ENCODE assay signal across 8 cellular contexts in the genomic region with DNA sequence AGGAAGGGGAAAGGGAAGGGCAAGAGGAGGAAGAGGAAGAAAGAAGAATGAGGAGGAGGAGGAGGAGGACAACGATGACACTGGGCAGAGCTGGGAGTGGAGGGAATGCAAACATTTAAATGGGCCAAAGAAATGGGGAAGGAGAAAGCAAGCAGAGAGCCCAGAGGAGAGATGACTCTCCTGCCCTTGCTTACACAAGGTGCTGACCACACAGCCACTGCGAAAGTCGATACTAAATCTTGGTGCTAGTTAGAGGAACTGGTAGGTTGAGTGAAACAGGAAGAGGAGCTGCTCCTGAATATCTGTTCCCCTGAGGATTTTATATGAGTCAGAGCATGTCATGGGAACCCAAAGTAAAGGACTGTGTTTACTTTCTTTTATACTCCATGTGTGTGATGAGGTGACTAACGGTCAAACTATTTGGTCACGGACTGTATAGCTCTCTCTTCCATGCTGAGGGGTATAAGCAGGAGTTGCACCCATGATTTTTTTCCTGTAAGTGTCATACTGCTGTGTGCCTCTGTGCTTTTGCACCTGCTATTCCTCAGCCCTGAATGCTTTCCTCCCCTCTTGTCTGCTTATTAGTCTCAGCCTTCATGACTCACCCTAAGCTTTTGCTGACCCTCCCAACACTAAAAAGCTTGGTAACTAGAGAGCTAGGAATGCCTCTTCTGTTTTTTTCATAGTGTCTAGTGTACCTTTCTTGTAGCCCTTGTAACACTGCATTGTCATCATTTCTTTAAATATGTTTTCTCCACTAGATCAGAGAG. TPM values are rescaled to one million over a fixed set of nuclear protein-coding genes. Genes with fewer than 3 reads are reported as not detected.
A peak's percentile ranks its signal among the peaks of the same experiment; 100 is the strongest.
DNase-seq lines count a peak whose midpoint lies in the region; ATAC-seq and TF ChIP-seq lines count a peak whose summit lies in the region.

No MANE protein-coding gene starts in this region.

- no peaks in the 10 kb centered on the region for H3K9me3 Mint-ChIP-seq in activated CD4-positive, alpha-beta memory T cell treated with anti-CD3 and anti-CD28 coated beads for 36 hours

- POLR2A ChIA-PET in activated CD4-positive, alpha-beta memory T cell treated with anti-CD3 and anti-CD28 coated beads for 36 hours (lab: Charles Lee): no interaction called here

- peak overlapping the region; percentile 59 for H3K27ac ChIP-seq in HL-60 (replicated peaks)

- intact Hi-C loops in activated CD4-positive, alpha-beta memory T cell treated with anti-CD3 and anti-CD28 coated beads for 36 hours (cut with micrococcal nuclease): no loop called here

- no peaks in the 10 kb centered on the region for H3K27me3 ChIP-seq in HL-60 (ENCODE audit: insufficient read depth, poor library complexity, severe bottlenecking)

- H3K27ac Mint-ChIP-seq in activated CD4-positive, alpha-beta memory T cell treated with anti-CD3 and anti-CD28 coated beads for 36 hours: no peak overlapping the region

- no peak overlapping the region for H3K4me3 Mint-ChIP-seq in activated CD4-positive, alpha-beta memory T cell treated with anti-CD3 and anti-CD28 coated beads for 36 hours

- no peak for TF ChIP-seq CTCF in HL-60 (IDR thresholded peaks at IDR 0.05; ENCODE audit: insufficient read depth, low read length)

- H3K4me1 Mint-ChIP-seq in activated CD4-positive, alpha-beta memory T cell treated with anti-CD3 and anti-CD28 coated beads for 36 hours (ENCODE audit: low read depth): peaks cover 13% of the 10 kb centered on the region

- CTCF ChIA-PET in activated CD4-positive, alpha-beta memory T cell treated with anti-CD3 and anti-CD28 coated beads for 36 hours (lab: Charles Lee): no interaction called here

- peak; percentile 91 for ATAC-seq in GM21526 (IDR thresholded peaks at IDR 0.05; ENCODE audit: low FRiP score, unreplicated experiment)

- H3K27me3 Mint-ChIP-seq in activated CD4-positive, alpha-beta memory T cell treated with anti-CD3 and anti-CD28 coated beads for 36 hours: no peaks in the 10 kb centered on the region

- H3K4me3 ChIP-seq in HL-60 (replicated peaks; ENCODE audit: insufficient read depth, low read length): no peak overlapping the region; the same call in 1 of the 2 replicates

- DNase-seq in GM04504 (ENCODE audit: low read depth) (peak; percentile 90), HL-60 (ENCODE audit: low read depth in 1 of 2, low spot score in 1 of 2) (peak; percentile 68 to 95), SHP77 (lab: John Stamatoyannopoulos, UW) (peak; percentile 72 to 75), fibroblast of peridontal ligament (ENCODE audit: extremely low read depth) (peak; percentile 97), renal cortical epithelial cell (ENCODE audit: low read depth) (peak; percentile 99), NCI-H187 treated with DMSO at 0.1 percent for 48 hours (lab: John Stamatoyannopoulos, UW) (no peak)
- DNase-seq in activated CD4-positive, alpha-beta memory T cell treated with anti-CD3 and anti-CD28 coated beads for 36 hours: no peak

- no peaks in the 10 kb centered on the region for H3K36me3 Mint-ChIP-seq in activated CD4-positive, alpha-beta memory T cell treated with anti-CD3 and anti-CD28 coated beads for 36 hours

RNA-seq across cellular contexts. Expression of a gene that starts 9.5 kb away (rescaled TPM):
- total RNA-seq in renal cortical epithelial cell: 3.6 and 3.8 TPM in 2 replicates
- total RNA-seq in activated CD4-positive, alpha-beta memory T cell treated with anti-CD3 and anti-CD28 coated beads for 36 hours: 10 to 100 TPM; 11.2 to 12.2 TPM

Comparison
In these comparisons a context has a peak if more than half of its experiments do, and no peak if none do; other contexts are left out.
1. DNase-seq: peak in GM04504 (single experiment), HL-60 (2 of 2), SHP77 (2 of 2), fibroblast of peridontal ligament (single experiment) and renal cortical epithelial cell (single experiment); none in activated CD4-positive, alpha-beta memory T cell treated with anti-CD3 and anti-CD28 coated beads for 36 hours (single experiment) and NCI-H187 treated with DMSO at 0.1 percent for 48 hours (single experiment).